In the genomic region with DNA sequence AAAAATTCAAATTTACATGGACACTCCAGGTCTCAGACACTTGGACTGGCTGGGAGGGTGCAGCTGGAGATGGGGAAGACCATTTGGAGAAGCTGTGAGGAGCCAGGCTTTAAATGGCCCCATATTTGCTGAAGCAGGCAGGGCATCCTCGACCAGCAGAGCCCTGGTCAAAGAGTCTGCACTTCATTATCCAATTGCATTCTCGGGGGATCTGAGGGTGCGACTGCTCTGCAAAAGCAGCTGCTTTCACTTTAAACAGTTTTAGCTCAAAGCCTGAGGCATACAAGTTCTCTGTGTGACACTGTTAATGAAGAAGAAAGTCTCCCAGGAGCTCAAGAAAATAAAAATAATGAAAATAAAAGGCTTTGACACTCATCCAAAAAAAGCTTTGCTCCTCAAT, we compare ENCODE assay signal across 20 cellular contexts.
DNase-seq lines count a peak whose midpoint lies in the region; ATAC-seq and TF ChIP-seq lines count a peak whose summit lies in the region.
"Had no signal": no experiment of that assay in that cellular context is flagged by ENCODE, and none has a peak within 500 bp of the region (broad histone marks: within the 10 kb centered on the region; RNA-seq: fewer than 3 reads in every experiment).

No MANE protein-coding gene starts in this region.

- CTCF ChIA-PET in activated CD4-positive, alpha-beta T cell treated with anti-CD3 and anti-CD28 coated beads, Interleukin-2, amount 10 ng/mL, durations not matched to agents 7 days and 5 days (lab: Charles Lee), result no interaction called here

- no peaks in the 10 kb centered on the region for H3K36me3 ChIP-seq in left ventricle myocardium inferior
- H3K36me3 ChIP-seq: lower lobe of right lung had no signal

- no peaks in the 10 kb centered on the region for H3K36me3 Mint-ChIP-seq in dendritic cell treated with granulocyte-macrophage colony-stimulating factor and Interleukin-4, amounts not matched to agents 40 ng/mL and 50 ng/mL, for 4 days (ENCODE audit: low read depth)
- no peaks in the 10 kb centered on the region for H3K36me3 Mint-ChIP-seq in activated CD4-positive, alpha-beta T cell treated with anti-CD3 and anti-CD28 coated beads, Interleukin-2, amount 10 ng/mL, durations not matched to agents 7 days and 5 days (ENCODE audit: low read depth)
- H3K36me3 Mint-ChIP-seq: activated naive CD4-positive, alpha-beta T cell treated with anti-CD3 and anti-CD28 coated beads, Interleukin-2, amount 10 ng/mL, durations not matched to agents 7 days and 5 days; immature natural killer cell had no signal

- peaks cover 3% of the 10 kb centered on the region for H3K27me3 Mint-ChIP-seq in dendritic cell treated with granulocyte-macrophage colony-stimulating factor and Interleukin-4, amounts not matched to agents 40 ng/mL and 50 ng/mL, for 4 days
- H3K27me3 Mint-ChIP-seq in activated CD4-positive, alpha-beta T cell treated with anti-CD3 and anti-CD28 coated beads, Interleukin-2, amount 10 ng/mL, durations not matched to agents 7 days and 5 days, result peaks cover 10% of the 10 kb centered on the region

- H3K9me3 Mint-ChIP-seq in dendritic cell treated with granulocyte-macrophage colony-stimulating factor and Interleukin-4, amounts not matched to agents 40 ng/mL and 50 ng/mL, for 4 days, result no peaks in the 10 kb centered on the region
- no peaks in the 10 kb centered on the region for H3K9me3 Mint-ChIP-seq in activated CD4-positive, alpha-beta T cell treated with anti-CD3 and anti-CD28 coated beads, Interleukin-2, amount 10 ng/mL, durations not matched to agents 7 days and 5 days
- H3K9me3 Mint-ChIP-seq: activated naive CD4-positive, alpha-beta T cell treated with anti-CD3 and anti-CD28 coated beads, Interleukin-2, amount 10 ng/mL, durations not matched to agents 7 days and 5 days; immature natural killer cell had no signal

- intact Hi-C loops in dendritic cell treated with granulocyte-macrophage colony-stimulating factor and Interleukin-4, amounts not matched to agents 40 ng/mL and 50 ng/mL, for 4 days (cut with micrococcal nuclease), result no loop called here
- intact Hi-C loops in left ventricle myocardium inferior (cut with micrococcal nuclease), result no loop called here

- H3K4me1 Mint-ChIP-seq in dendritic cell treated with granulocyte-macrophage colony-stimulating factor and Interleukin-4, amounts not matched to agents 40 ng/mL and 50 ng/mL, for 4 days (ENCODE audit: low read depth), result peaks cover 36% of the 10 kb centered on the region
- H3K4me1 Mint-ChIP-seq in activated CD4-positive, alpha-beta T cell treated with anti-CD3 and anti-CD28 coated beads, Interleukin-2, amount 10 ng/mL, durations not matched to agents 7 days and 5 days, result peaks cover 13% of the 10 kb centered on the region
- H3K4me1 Mint-ChIP-seq: immature natural killer cell had no signal

- ATAC-seq in GM18867 (IDR thresholded peaks at IDR 0.05; ENCODE audit: unreplicated experiment) (peak; percentile 13), GM21619 (IDR thresholded peaks at IDR 0.05; ENCODE audit: unreplicated experiment) (peak; percentile 6), HG03159 (IDR thresholded peaks at IDR 0.05; ENCODE audit: unreplicated experiment) (peak; percentile 14)
- ATAC-seq: lower lobe of right lung had no signal

- H3K27ac Mint-ChIP-seq in dendritic cell treated with granulocyte-macrophage colony-stimulating factor and Interleukin-4, amounts not matched to agents 40 ng/mL and 50 ng/mL, for 4 days, result peak overlapping the region; percentile 8
- no peak overlapping the region for H3K27ac Mint-ChIP-seq in activated CD4-positive, alpha-beta T cell treated with anti-CD3 and anti-CD28 coated beads, Interleukin-2, amount 10 ng/mL, durations not matched to agents 7 days and 5 days
- H3K27ac Mint-ChIP-seq: activated naive CD4-positive, alpha-beta T cell treated with anti-CD3 and anti-CD28 coated beads, Interleukin-2, amount 10 ng/mL, durations not matched to agents 7 days and 5 days; immature natural killer cell had no signal

- H3K27me3 ChIP-seq in left ventricle myocardium inferior (ENCODE audit: low read depth), result peaks cover 54% of the 10 kb centered on the region

- H3K4me3 Mint-ChIP-seq in dendritic cell treated with granulocyte-macrophage colony-stimulating factor and Interleukin-4, amounts not matched to agents 40 ng/mL and 50 ng/mL, for 4 days, result no peak overlapping the region
- no peak overlapping the region for H3K4me3 Mint-ChIP-seq in activated CD4-positive, alpha-beta T cell treated with anti-CD3 and anti-CD28 coated beads, Interleukin-2, amount 10 ng/mL, durations not matched to agents 7 days and 5 days
- H3K4me3 Mint-ChIP-seq: activated naive CD4-positive, alpha-beta T cell treated with anti-CD3 and anti-CD28 coated beads, Interleukin-2, amount 10 ng/mL, durations not matched to agents 7 days and 5 days; immature natural killer cell had no signal

- in situ Hi-C loops in GM13977 (cut with MboI; ENCODE audit: low pct_unique_long_range_greater_than_20kb, low sequenced_read_pairs, unreplicated experiment), result no loop called here

- POLR2A ChIA-PET in activated CD4-positive, alpha-beta T cell treated with anti-CD3 and anti-CD28 coated beads, Interleukin-2, amount 10 ng/mL, durations not matched to agents 7 days and 5 days (lab: Charles Lee), result no interaction called here

- no peak overlapping the region for H3K27ac ChIP-seq in left ventricle myocardium inferior (replicated peaks)
- H3K27ac ChIP-seq: HL-60, lower lobe of right lung, parathyroid adenoma had no signal

- no peak for DNase-seq in stimulated activated CD4-positive, alpha-beta T cell treated with anti-CD3 and anti-CD28 coated beads, Interleukin-4, amount 100 ng/mL, for 24 hours
- DNase-seq in left ventricle myocardium inferior, result no peak
- DNase-seq in activated CD4-positive, alpha-beta T cell treated with anti-CD3 and anti-CD28 coated beads, Interleukin-2, amount 10 ng/mL, durations not matched to agents 7 days and 5 days, result no peak
- DNase-seq in GM13977 (ENCODE audit: low spot score), result no peak
- DNase-seq: activated CD4-positive, alpha-beta T cell treated with anti-CD3 and anti-CD28 coated beads for 1 hour; activated naive CD4-positive, alpha-beta T cell treated with anti-CD3 and anti-CD28 coated beads, Interleukin-2, amount 10 ng/mL, durations not matched to agents 7 days and 5 days; dermis blood vessel endothelial cell; erythroblast; immature natural killer cell; KBM-7; lower lobe of right lung; NCI-H1105; SHP77; stimulated activated CD4-positive, alpha-beta T cell treated with anti-CD3 and anti-CD28 coated beads, Interleukin-4, amount 100 ng/mL, for 1 hour had no signal

- H3K4me3 ChIP-seq in left ventricle myocardium inferior, result no peak overlapping the region
- H3K4me3 ChIP-seq: lower lobe of right lung had no signal

- TF ChIP-seq CTCF in left ventricle myocardium inferior (IDR thresholded peaks at IDR 0.05; ENCODE audit: borderline replicate concordance) (no peak), GM13977 (IDR thresholded peaks at IDR 0.05; ENCODE audit: extremely low read depth, insufficient read depth, missing control alignments) (no peak)

- no peaks in the 10 kb centered on the region for H3K9me3 ChIP-seq in left ventricle myocardium inferior (replicated peaks)
- H3K9me3 ChIP-seq: lower lobe of right lung had no signal

- peaks cover 11% of the 10 kb centered on the region for H3K4me1 ChIP-seq in left ventricle myocardium inferior
- H3K4me1 ChIP-seq: lower lobe of right lung had no signal
